Comparison of ENCODE assay signal across 7 cellular contexts in the genomic region with DNA sequence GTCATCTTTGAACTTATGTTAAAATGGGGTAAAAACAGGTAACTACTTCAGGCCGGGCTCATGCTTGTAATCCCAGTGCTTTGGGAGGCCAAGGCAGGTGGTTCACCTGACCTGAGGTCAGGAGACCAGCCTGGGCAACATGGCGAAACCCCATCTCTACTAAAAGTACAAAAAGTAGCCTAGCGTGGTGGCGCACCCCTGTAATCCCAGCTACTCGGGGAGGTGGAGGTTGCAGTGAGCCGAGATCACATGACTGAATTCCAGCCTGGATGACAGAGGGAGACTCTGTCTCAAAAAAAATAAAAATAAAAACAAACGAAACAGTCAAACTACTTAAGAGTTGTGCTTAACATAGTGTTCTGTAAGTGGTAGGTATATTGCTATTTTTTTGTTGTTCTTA. TPM values are rescaled to one million over a fixed set of nuclear protein-coding genes. Genes with fewer than 3 reads are reported as not detected.
DNase-seq lines count a peak whose midpoint lies in the region; ATAC-seq and TF ChIP-seq lines count a peak whose summit lies in the region.

No MANE protein-coding gene starts in this region.

- H3K4me3 ChIP-seq in HUES48 (ENCODE audit: low read depth, low read length) (peak overlapping the region; percentile 73), iPS-20b (ENCODE audit: low read length) (peak overlapping the region; percentile 95), mucosa of descending colon (no peak overlapping the region)

- no peak for DNase-seq in activated naive CD4-positive, alpha-beta T cell treated with anti-CD3 and anti-CD28 coated beads, Interleukin-2, amount 50 U/mL, for 72 hours (ENCODE audit: low spot score in 2 of 2)
- no peak for DNase-seq in NCI-H446 treated with DMSO at 0.1 percent for 48 hours (lab: John Stamatoyannopoulos, UW)
- no peak for DNase-seq in mucosa of descending colon
- DNase-seq in RPMI8226: no peak

- H3K9me3 Mint-ChIP-seq in activated naive CD4-positive, alpha-beta T cell treated with anti-CD3 and anti-CD28 coated beads, Interleukin-2, amount 50 U/mL, for 72 hours: no peaks in the 10 kb centered on the region
- H3K9me3 Mint-ChIP-seq in stimulated activated memory B cell treated with anti-CD40 and anti-IgM and Interleukin-4, amounts not matched to agents 10 μg/mL and 1 μg/mL and 100 μg/mL, for 72 hours: no peaks in the 10 kb centered on the region

- TF ChIP-seq CTCF in mucosa of descending colon (IDR thresholded peaks at IDR 0.05): no peak

- H3K27ac ChIP-seq in HUES48 (ENCODE audit: low read depth, low read length): no peak overlapping the region
- no peak overlapping the region for H3K27ac ChIP-seq in iPS-20b (ENCODE audit: low read length)

- no peaks in the 10 kb centered on the region for H3K27me3 Mint-ChIP-seq in stimulated activated memory B cell treated with anti-CD40 and anti-IgM and Interleukin-4, amounts not matched to agents 10 μg/mL and 1 μg/mL and 100 μg/mL, for 72 hours

- peak overlapping the region; percentile 100 for H3K27ac Mint-ChIP-seq in activated naive CD4-positive, alpha-beta T cell treated with anti-CD3 and anti-CD28 coated beads, Interleukin-2, amount 50 U/mL, for 72 hours
- peak overlapping the region; percentile 48 for H3K27ac Mint-ChIP-seq in stimulated activated memory B cell treated with anti-CD40 and anti-IgM and Interleukin-4, amounts not matched to agents 10 μg/mL and 1 μg/mL and 100 μg/mL, for 72 hours

- ATAC-seq in activated naive CD4-positive, alpha-beta T cell treated with anti-CD3 and anti-CD28 coated beads, Interleukin-2, amount 50 U/mL, for 72 hours: no peak
- no peak for ATAC-seq in stimulated activated memory B cell treated with anti-CD40 and anti-IgM and Interleukin-4, amounts not matched to agents 10 μg/mL and 1 μg/mL and 100 μg/mL, for 72 hours
- ATAC-seq in mucosa of descending colon: no peak

- H3K9me3 ChIP-seq in HUES48 (ENCODE audit: control insufficient read depth, insufficient read depth, low read length) (no peaks in the 10 kb centered on the region), iPS-20b (ENCODE audit: insufficient read depth, low read depth, low read length) (no peaks in the 10 kb centered on the region), mucosa of descending colon (no peaks in the 10 kb centered on the region)

- peaks cover 33 to 59% of the 10 kb centered on the region in 2 donors for H3K36me3 Mint-ChIP-seq in activated naive CD4-positive, alpha-beta T cell treated with anti-CD3 and anti-CD28 coated beads, Interleukin-2, amount 50 U/mL, for 72 hours
- peaks cover 21% of the 10 kb centered on the region for H3K36me3 Mint-ChIP-seq in stimulated activated memory B cell treated with anti-CD40 and anti-IgM and Interleukin-4, amounts not matched to agents 10 μg/mL and 1 μg/mL and 100 μg/mL, for 72 hours

- H3K4me3 Mint-ChIP-seq in stimulated activated memory B cell treated with anti-CD40 and anti-IgM and Interleukin-4, amounts not matched to agents 10 μg/mL and 1 μg/mL and 100 μg/mL, for 72 hours: peak overlapping the region; percentile 100

- intact Hi-C loops in mucosa of descending colon (cut with DNase I, micrococcal nuclease): loop anchor here in 1 of 2 donors (10.0 kb wide), 1 partner anchor 108 kb away; the partner anchor contains the start of gene NYX

- H3K27me3 ChIP-seq in HUES48 (ENCODE audit: control insufficient read depth, insufficient read depth, low read length): no peaks in the 10 kb centered on the region
- peaks cover 4% of the 10 kb centered on the region; the same call in 1 of the 2 replicates for H3K27me3 ChIP-seq in iPS-20b (ENCODE audit: insufficient read depth, low read length)

- H3K4me1 ChIP-seq in HUES48 (ENCODE audit: control insufficient read depth, insufficient read depth, low read length) (peaks cover 12% of the 10 kb centered on the region), iPS-20b (ENCODE audit: insufficient read depth, low read length) (peaks cover 6% of the 10 kb centered on the region; the same call in 1 of the 2 replicates), mucosa of descending colon (ENCODE audit: low read depth) (peaks cover 2% of the 10 kb centered on the region)

- H3K36me3 ChIP-seq in HUES48 (ENCODE audit: control insufficient read depth, insufficient read depth, low read length) (peaks cover 39% of the 10 kb centered on the region), iPS-20b (ENCODE audit: insufficient read depth, low read depth, low read length) (peaks cover 55% of the 10 kb centered on the region), mucosa of descending colon (ENCODE audit: low read depth) (no peaks in the 10 kb centered on the region)

- H3K9ac ChIP-seq in HUES48 (ENCODE audit: low read depth, low read length): no peak overlapping the region
- H3K9ac ChIP-seq in iPS-20b (ENCODE audit: low read depth, low read length): peak overlapping the region; percentile 100; the same call in 1 of the 2 replicates

- H3K4me1 Mint-ChIP-seq in stimulated activated memory B cell treated with anti-CD40 and anti-IgM and Interleukin-4, amounts not matched to agents 10 μg/mL and 1 μg/mL and 100 μg/mL, for 72 hours: peaks cover 27% of the 10 kb centered on the region

RNA-seq across cellular contexts. Expression of gene DDX3X, which starts 2.5 kb away (rescaled TPM):
- total RNA-seq in activated naive CD4-positive, alpha-beta T cell treated with anti-CD3 and anti-CD28 coated beads, Interleukin-2, amount 50 U/mL, for 72 hours: 100 to 1,000 TPM; 248 to 259 TPM
- 100 to 1,000 TPM; 208 to 256 (median 250) TPM for total RNA-seq in mucosa of descending colon
